ENCODE assay signal across 1 cellular context in the genomic region with DNA sequence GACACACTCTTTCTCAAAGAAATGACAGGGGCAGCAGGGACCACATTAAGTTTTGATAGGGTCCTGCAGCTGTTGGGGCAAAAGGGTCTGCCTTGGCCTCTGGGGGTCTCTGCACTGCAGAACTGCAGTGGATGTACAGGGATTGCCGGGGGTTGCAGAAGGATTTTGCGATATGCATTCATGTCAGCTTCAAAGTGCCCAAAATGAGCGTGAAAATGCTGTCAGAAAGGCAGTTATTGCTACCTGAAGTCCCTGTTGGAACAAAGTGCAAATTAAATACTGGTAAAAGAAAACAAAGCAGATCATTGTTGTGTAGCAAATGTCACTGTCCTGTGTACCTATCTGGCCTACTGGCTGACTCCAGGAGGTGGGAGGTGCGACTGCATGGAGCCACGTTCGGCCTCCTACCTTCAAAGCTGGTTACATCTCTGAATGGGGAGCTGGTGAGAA.
TF ChIP-seq lines count a peak whose summit lies in the region.

No MANE protein-coding gene starts in this region.

TF ChIP-seq in HepG2, 621 proteins besides CTCF, POLR2A, EP300 and RAD21 (continued from another document):
- TF ChIP-seq, protein P1, sequence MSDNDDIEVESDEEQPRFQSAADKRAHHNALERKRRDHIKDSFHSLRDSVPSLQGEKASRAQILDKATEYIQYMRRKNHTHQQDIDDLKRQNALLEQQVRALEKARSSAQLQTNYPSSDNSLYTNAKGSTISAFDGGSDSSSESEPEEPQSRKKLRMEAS (IDR thresholded peaks at IDR 0.05) = peak; percentile 75
- TF ChIP-seq ZNF543 (CRISPR knock-in tag; IDR thresholded peaks at IDR 0.05) (peak; percentile 89; the same call in 1 of the 2 replicates), ZNF816 (CRISPR knock-in tag; IDR thresholded peaks at IDR 0.05; ENCODE audit: borderline replicate concordance) (no peak), ZNF761 (CRISPR knock-in tag; conservative IDR thresholded peaks at IDR 0.05) (peak; percentile 67), SIN3B (IDR thresholded peaks at IDR 0.05; ENCODE audit: low read length) (peak; percentile 45; the same call in 1 of the 2 replicates), ZNF710 (CRISPR knock-in tag; IDR thresholded peaks at IDR 0.05; ENCODE audit: borderline replicate concordance) (peak; percentile 52; the same call in 1 of the 2 replicates), RXRB (CRISPR knock-in tag; IDR thresholded peaks at IDR 0.05; ENCODE audit: borderline replicate concordance) (peak; percentile 7; the same call in 1 of the 2 replicates), NFKBIZ (CRISPR knock-in tag; IDR thresholded peaks at IDR 0.05) (0 out of 2 replicates have a peak, but pooled peaks have one; percentile 10), JUNB (CRISPR knock-in tag; IDR thresholded peaks at IDR 0.05; ENCODE audit: borderline replicate concordance) (no peak), DZIP1 (CRISPR knock-in tag; IDR thresholded peaks at IDR 0.05) (no peak), ZSCAN22 (CRISPR knock-in tag; IDR thresholded peaks at IDR 0.05) (peak; percentile 84; the same call in 1 of the 2 replicates), GFI1 (CRISPR knock-in tag; IDR thresholded peaks at IDR 0.05; ENCODE audit: borderline replicate concordance) (peak; percentile 63; the same call in 1 of the 2 replicates), MATR3 (CRISPR knock-in tag; IDR thresholded peaks at IDR 0.05) (no peak), HNF4G (IDR thresholded peaks at IDR 0.05; ENCODE audit: borderline replicate concordance, low read depth, low read length) (0 out of 2 replicates have a peak, but pooled peaks have one; percentile 4), HNF4G (CRISPR knock-in tag; IDR thresholded peaks at IDR 0.05; ENCODE audit: borderline replicate concordance, low read depth) (no peak), HNF1A (IDR thresholded peaks at IDR 0.05; ENCODE audit: low read depth) (no peak; the same call in 1 of the 2 replicates), HNF1A (CRISPR knock-in tag; IDR thresholded peaks at IDR 0.05; ENCODE audit: borderline replicate concordance) (peak; percentile 35; the same call in 1 of the 2 replicates), ZNF343 (CRISPR knock-in tag; IDR thresholded peaks at IDR 0.05) (peak; percentile 84), ZKSCAN1 (IDR thresholded peaks at IDR 0.05; ENCODE audit: low read length) (no peak), TCF7L2 (IDR thresholded peaks at IDR 0.05; ENCODE audit: low read depth, low read length) (no peak)
- TF ChIP-seq, protein P2, sequence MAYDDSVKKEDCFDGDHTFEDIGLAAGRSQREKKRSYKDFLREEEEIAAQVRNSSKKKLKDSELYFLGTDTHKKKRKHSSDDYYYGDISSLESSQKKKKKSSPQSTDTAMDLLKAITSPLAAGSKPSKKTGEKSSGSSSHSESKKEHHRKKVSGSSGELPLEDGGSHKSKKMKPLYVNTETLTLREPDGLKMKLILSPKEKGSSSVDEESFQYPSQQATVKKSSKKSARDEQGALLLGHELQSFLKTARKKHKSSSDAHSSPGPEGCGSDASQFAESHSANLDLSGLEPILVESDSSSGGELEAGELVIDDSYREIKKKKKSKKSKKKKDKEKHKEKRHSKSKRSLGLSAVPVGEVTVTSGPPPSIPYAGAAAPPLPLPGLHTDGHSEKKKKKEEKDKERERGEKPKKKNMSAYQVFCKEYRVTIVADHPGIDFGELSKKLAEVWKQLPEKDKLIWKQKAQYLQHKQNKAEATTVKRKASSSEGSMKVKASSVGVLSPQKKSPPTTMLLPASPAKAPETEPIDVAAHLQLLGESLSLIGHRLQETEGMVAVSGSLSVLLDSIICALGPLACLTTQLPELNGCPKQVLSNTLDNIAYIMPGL (CRISPR knock-in tag; IDR thresholded peaks at IDR 0.05; ENCODE audit: borderline replicate concordance in 1 of 2, low read depth in 1 of 2) = peak in 1 of 2 experiments; percentile 75; a peak in 1 of 4 replicates
- TF ChIP-seq, protein P3, sequence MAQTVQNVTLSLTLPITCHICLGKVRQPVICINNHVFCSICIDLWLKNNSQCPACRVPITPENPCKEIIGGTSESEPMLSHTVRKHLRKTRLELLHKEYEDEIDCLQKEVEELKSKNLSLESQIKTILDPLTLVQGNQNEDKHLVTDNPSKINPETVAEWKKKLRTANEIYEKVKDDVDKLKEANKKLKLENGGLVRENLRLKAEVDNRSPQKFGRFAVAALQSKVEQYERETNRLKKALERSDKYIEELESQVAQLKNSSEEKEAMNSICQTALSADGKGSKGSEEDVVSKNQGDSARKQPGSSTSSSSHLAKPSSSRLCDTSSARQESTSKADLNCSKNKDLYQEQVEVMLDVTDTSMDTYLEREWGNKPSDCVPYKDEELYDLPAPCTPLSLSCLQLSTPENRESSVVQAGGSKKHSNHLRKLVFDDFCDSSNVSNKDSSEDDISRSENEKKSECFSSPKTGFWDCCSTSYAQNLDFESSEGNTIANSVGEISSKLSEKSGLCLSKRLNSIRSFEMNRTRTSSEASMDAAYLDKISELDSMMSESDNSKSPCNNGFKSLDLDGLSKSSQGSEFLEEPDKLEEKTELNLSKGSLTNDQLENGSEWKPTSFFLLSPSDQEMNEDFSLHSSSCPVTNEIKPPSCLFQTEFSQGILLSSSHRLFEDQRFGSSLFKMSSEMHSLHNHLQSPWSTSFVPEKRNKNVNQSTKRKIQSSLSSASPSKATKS (CRISPR knock-in tag; IDR thresholded peaks at IDR 0.05) = 0 out of 2 replicates have a peak, but pooled peaks have one; percentile 22
- TF ChIP-seq, protein P4, sequence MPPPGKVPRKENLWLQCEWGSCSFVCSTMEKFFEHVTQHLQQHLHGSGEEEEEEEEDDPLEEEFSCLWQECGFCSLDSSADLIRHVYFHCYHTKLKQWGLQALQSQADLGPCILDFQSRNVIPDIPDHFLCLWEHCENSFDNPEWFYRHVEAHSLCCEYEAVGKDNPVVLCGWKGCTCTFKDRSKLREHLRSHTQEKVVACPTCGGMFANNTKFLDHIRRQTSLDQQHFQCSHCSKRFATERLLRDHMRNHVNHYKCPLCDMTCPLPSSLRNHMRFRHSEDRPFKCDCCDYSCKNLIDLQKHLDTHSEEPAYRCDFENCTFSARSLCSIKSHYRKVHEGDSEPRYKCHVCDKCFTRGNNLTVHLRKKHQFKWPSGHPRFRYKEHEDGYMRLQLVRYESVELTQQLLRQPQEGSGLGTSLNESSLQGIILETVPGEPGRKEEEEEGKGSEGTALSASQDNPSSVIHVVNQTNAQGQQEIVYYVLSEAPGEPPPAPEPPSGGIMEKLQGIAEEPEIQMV (CRISPR knock-in tag; IDR thresholded peaks at IDR 0.05; ENCODE audit: low read depth) = peak; percentile 24; the same call in 1 of the 2 replicates
